Comparison of ENCODE assay signal across 8 cellular contexts in genomic region chr1:23978825-23979224, GRCh38. TPM values are rescaled to one million over a fixed set of nuclear protein-coding genes. Genes with fewer than 3 reads are reported as not detected.
DNase-seq lines count a peak whose midpoint lies in the region; FAIRE-seq and TF ChIP-seq lines count a peak whose summit lies in the region.

No MANE protein-coding gene starts in this region.

- no peak for TF ChIP-seq CTCF in suprapubic skin (IDR thresholded peaks at IDR 0.05)

- peaks cover 54% of the 10 kb centered on the region for H3K36me3 Mint-ChIP-seq in activated CD4-positive, alpha-beta T cell treated with anti-CD3 and anti-CD28 coated beads, Interleukin-2, amount 10 ng/mL, durations not matched to agents 24 days and 14 days (ENCODE audit: low read depth)
- H3K36me3 Mint-ChIP-seq in activated T-helper 2 cell treated with anti-CD3 and anti-CD28 coated beads, Interferon-gamma antibody, Interleukin-2, Interleukin-4, amounts not matched to agents 10 μg/mL and 5 μg/mL and 100 μg/mL, durations not matched to agents 14 hours and 24 hours and 36 hours (ENCODE audit: low read depth): peaks cover 58% of the 10 kb centered on the region

- peaks cover 2% of the 10 kb centered on the region for H3K36me3 ChIP-seq in suprapubic skin

- no peak for TF ChIP-seq POLR2A in suprapubic skin (IDR thresholded peaks at IDR 0.05)

- peak overlapping the region; percentile 98 for H3K4me3 Mint-ChIP-seq in activated CD4-positive, alpha-beta T cell treated with anti-CD3 and anti-CD28 coated beads, Interleukin-2, amount 10 ng/mL, durations not matched to agents 24 days and 14 days
- peak overlapping the region; percentile 95 for H3K4me3 Mint-ChIP-seq in activated T-helper 2 cell treated with anti-CD3 and anti-CD28 coated beads, Interferon-gamma antibody, Interleukin-2, Interleukin-4, amounts not matched to agents 10 μg/mL and 5 μg/mL and 100 μg/mL, durations not matched to agents 14 hours and 24 hours and 36 hours (ENCODE audit: low read depth)

- no peak for TF ChIP-seq EP300 in suprapubic skin (IDR thresholded peaks at IDR 0.05)

- WGBS in suprapubic skin: 1% methylated on average over 4 of the region's 4 CpGs

- H3K4me1 ChIP-seq in suprapubic skin: peaks cover 61% of the 10 kb centered on the region

- H3K9me3 Mint-ChIP-seq in activated CD4-positive, alpha-beta T cell treated with anti-CD3 and anti-CD28 coated beads, Interleukin-2, amount 10 ng/mL, durations not matched to agents 24 days and 14 days: no peaks in the 10 kb centered on the region
- no peaks in the 10 kb centered on the region for H3K9me3 Mint-ChIP-seq in activated T-helper 2 cell treated with anti-CD3 and anti-CD28 coated beads, Interferon-gamma antibody, Interleukin-2, Interleukin-4, amounts not matched to agents 10 μg/mL and 5 μg/mL and 100 μg/mL, durations not matched to agents 14 hours and 24 hours and 36 hours

- intact Hi-C loops in activated CD4-positive, alpha-beta T cell treated with anti-CD3 and anti-CD28 coated beads, Interleukin-2, amount 10 ng/mL, durations not matched to agents 24 days and 14 days (cut with micrococcal nuclease): loop anchor here (10.0 kb wide), 1 partner anchor 526 kb away; the partner anchor contains the start of gene RCAN3
- intact Hi-C loops in activated T-helper 2 cell treated with anti-CD3 and anti-CD28 coated beads, Interferon-gamma antibody, Interleukin-2, Interleukin-4, amounts not matched to agents 10 μg/mL and 5 μg/mL and 100 μg/mL, durations not matched to agents 14 hours and 24 hours and 36 hours (cut with micrococcal nuclease): loop anchor here (10.0 kb wide), 2 partner anchors 174 to 666 kb away; partner anchors contain the start of genes GALE and SRRM1

- H3K4me1 Mint-ChIP-seq in activated CD4-positive, alpha-beta T cell treated with anti-CD3 and anti-CD28 coated beads, Interleukin-2, amount 10 ng/mL, durations not matched to agents 24 days and 14 days: peaks cover 39% of the 10 kb centered on the region
- peaks cover 39% of the 10 kb centered on the region for H3K4me1 Mint-ChIP-seq in activated T-helper 2 cell treated with anti-CD3 and anti-CD28 coated beads, Interferon-gamma antibody, Interleukin-2, Interleukin-4, amounts not matched to agents 10 μg/mL and 5 μg/mL and 100 μg/mL, durations not matched to agents 14 hours and 24 hours and 36 hours (ENCODE audit: low read depth)

- H3K27me3 Mint-ChIP-seq in activated CD4-positive, alpha-beta T cell treated with anti-CD3 and anti-CD28 coated beads, Interleukin-2, amount 10 ng/mL, durations not matched to agents 24 days and 14 days: peaks cover 2% of the 10 kb centered on the region
- H3K27me3 Mint-ChIP-seq in activated T-helper 2 cell treated with anti-CD3 and anti-CD28 coated beads, Interferon-gamma antibody, Interleukin-2, Interleukin-4, amounts not matched to agents 10 μg/mL and 5 μg/mL and 100 μg/mL, durations not matched to agents 14 hours and 24 hours and 36 hours (ENCODE audit: low read depth): no peaks in the 10 kb centered on the region

- peak overlapping the region; percentile 90 for H3K4me3 ChIP-seq in suprapubic skin

- peak; percentile 49 for FAIRE-seq in islet of Langerhans (lab: Jason Lieb, UNC)

- no peaks in the 10 kb centered on the region for H3K27me3 ChIP-seq in suprapubic skin

- H3K9me3 ChIP-seq in suprapubic skin: no peaks in the 10 kb centered on the region

- DNase-seq in activated CD4-positive, alpha-beta T cell treated with anti-CD3 and anti-CD28 coated beads, Interleukin-2, amount 10 ng/mL, durations not matched to agents 24 days and 14 days: no peak
- DNase-seq in activated CD4-positive, alpha-beta T cell treated with anti-CD3 and anti-CD28 coated beads for 48 hours: no peak
- no peak for DNase-seq in activated T-helper 2 cell treated with anti-CD3 and anti-CD28 coated beads, Interferon-gamma antibody, Interleukin-2, Interleukin-4, amounts not matched to agents 10 μg/mL and 5 μg/mL and 100 μg/mL, durations not matched to agents 14 hours and 24 hours and 36 hours (ENCODE audit: low spot score)
- no peak for DNase-seq in suprapubic skin (ENCODE audit: low spot score in 2 of 2)
- DNase-seq in NCI-H128 (lab: John Stamatoyannopoulos, UW; ENCODE audit: unreplicated experiment): no peak
- no peak for DNase-seq in AML-193 (lab: John Stamatoyannopoulos, UW)
- no peak for DNase-seq in NCI-H748 treated with DMSO at 0.1 percent for 48 hours (lab: John Stamatoyannopoulos, UW)

- no peak overlapping the region for H3K27ac ChIP-seq in suprapubic skin

- H3K27ac Mint-ChIP-seq in activated CD4-positive, alpha-beta T cell treated with anti-CD3 and anti-CD28 coated beads, Interleukin-2, amount 10 ng/mL, durations not matched to agents 24 days and 14 days: peak overlapping the region; percentile 96
- peak overlapping the region; percentile 93 for H3K27ac Mint-ChIP-seq in activated T-helper 2 cell treated with anti-CD3 and anti-CD28 coated beads, Interferon-gamma antibody, Interleukin-2, Interleukin-4, amounts not matched to agents 10 μg/mL and 5 μg/mL and 100 μg/mL, durations not matched to agents 14 hours and 24 hours and 36 hours

RNA-seq across cellular contexts. Expression of gene SRSF10, which starts 1.3 kb away (rescaled TPM):
- 236 and 247 TPM in 2 replicates for total RNA-seq in activated CD4-positive, alpha-beta T cell treated with anti-CD3 and anti-CD28 coated beads, Interleukin-2, amount 10 ng/mL, durations not matched to agents 24 days and 14 days
- 213 and 217 TPM in 2 replicates for total RNA-seq in activated T-helper 2 cell treated with anti-CD3 and anti-CD28 coated beads, Interferon-gamma antibody, Interleukin-2, Interleukin-4, amounts not matched to agents 10 μg/mL and 5 μg/mL and 100 μg/mL, durations not matched to agents 14 hours and 24 hours and 36 hours
- total RNA-seq in suprapubic skin: 100 to 1,000 TPM in 1 of 4 donors, 10 to 100 TPM in 3; 67.7 to 162 (median 74.2) TPM

RNA-seq across cellular contexts. Expression of gene PNRC2, which starts 19.2 kb away (rescaled TPM):
- 140 TPM in 2 replicates for total RNA-seq in activated CD4-positive, alpha-beta T cell treated with anti-CD3 and anti-CD28 coated beads, Interleukin-2, amount 10 ng/mL, durations not matched to agents 24 days and 14 days
- 111 and 137 TPM in 2 replicates for total RNA-seq in activated T-helper 2 cell treated with anti-CD3 and anti-CD28 coated beads, Interferon-gamma antibody, Interleukin-2, Interleukin-4, amounts not matched to agents 10 μg/mL and 5 μg/mL and 100 μg/mL, durations not matched to agents 14 hours and 24 hours and 36 hours
- 100 to 1,000 TPM in 1 of 4 donors, 10 to 100 TPM in 3; 80.4 to 101 (median 87.9) TPM for total RNA-seq in suprapubic skin
